1 cellular context compared by ENCODE assay signal in the genomic region with DNA sequence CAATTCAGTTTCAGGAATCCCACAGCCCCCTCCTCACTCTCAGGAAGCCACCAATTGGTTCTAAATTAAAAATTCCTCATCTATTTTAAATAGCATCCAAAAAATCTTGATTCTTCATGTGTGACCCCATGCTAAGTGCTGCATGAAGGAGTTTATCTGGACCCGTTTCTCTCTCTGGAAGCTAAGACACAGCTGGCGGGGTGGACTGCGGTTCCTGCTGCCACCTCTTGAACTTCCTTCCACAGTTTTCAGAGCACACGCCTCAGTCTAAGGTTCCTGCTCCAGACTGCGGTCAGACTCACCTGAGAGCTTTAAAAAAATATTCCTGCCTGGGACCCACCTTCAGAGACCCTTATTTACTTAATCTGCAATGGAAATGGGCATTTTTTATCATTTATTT.
TF ChIP-seq lines count a peak whose summit lies in the region.

No MANE protein-coding gene starts in this region.

TF ChIP-seq in GM23338, 12 proteins besides CTCF, POLR2A, EP300 and RAD21 (continued from another document):
- TF ChIP-seq, protein P1, sequence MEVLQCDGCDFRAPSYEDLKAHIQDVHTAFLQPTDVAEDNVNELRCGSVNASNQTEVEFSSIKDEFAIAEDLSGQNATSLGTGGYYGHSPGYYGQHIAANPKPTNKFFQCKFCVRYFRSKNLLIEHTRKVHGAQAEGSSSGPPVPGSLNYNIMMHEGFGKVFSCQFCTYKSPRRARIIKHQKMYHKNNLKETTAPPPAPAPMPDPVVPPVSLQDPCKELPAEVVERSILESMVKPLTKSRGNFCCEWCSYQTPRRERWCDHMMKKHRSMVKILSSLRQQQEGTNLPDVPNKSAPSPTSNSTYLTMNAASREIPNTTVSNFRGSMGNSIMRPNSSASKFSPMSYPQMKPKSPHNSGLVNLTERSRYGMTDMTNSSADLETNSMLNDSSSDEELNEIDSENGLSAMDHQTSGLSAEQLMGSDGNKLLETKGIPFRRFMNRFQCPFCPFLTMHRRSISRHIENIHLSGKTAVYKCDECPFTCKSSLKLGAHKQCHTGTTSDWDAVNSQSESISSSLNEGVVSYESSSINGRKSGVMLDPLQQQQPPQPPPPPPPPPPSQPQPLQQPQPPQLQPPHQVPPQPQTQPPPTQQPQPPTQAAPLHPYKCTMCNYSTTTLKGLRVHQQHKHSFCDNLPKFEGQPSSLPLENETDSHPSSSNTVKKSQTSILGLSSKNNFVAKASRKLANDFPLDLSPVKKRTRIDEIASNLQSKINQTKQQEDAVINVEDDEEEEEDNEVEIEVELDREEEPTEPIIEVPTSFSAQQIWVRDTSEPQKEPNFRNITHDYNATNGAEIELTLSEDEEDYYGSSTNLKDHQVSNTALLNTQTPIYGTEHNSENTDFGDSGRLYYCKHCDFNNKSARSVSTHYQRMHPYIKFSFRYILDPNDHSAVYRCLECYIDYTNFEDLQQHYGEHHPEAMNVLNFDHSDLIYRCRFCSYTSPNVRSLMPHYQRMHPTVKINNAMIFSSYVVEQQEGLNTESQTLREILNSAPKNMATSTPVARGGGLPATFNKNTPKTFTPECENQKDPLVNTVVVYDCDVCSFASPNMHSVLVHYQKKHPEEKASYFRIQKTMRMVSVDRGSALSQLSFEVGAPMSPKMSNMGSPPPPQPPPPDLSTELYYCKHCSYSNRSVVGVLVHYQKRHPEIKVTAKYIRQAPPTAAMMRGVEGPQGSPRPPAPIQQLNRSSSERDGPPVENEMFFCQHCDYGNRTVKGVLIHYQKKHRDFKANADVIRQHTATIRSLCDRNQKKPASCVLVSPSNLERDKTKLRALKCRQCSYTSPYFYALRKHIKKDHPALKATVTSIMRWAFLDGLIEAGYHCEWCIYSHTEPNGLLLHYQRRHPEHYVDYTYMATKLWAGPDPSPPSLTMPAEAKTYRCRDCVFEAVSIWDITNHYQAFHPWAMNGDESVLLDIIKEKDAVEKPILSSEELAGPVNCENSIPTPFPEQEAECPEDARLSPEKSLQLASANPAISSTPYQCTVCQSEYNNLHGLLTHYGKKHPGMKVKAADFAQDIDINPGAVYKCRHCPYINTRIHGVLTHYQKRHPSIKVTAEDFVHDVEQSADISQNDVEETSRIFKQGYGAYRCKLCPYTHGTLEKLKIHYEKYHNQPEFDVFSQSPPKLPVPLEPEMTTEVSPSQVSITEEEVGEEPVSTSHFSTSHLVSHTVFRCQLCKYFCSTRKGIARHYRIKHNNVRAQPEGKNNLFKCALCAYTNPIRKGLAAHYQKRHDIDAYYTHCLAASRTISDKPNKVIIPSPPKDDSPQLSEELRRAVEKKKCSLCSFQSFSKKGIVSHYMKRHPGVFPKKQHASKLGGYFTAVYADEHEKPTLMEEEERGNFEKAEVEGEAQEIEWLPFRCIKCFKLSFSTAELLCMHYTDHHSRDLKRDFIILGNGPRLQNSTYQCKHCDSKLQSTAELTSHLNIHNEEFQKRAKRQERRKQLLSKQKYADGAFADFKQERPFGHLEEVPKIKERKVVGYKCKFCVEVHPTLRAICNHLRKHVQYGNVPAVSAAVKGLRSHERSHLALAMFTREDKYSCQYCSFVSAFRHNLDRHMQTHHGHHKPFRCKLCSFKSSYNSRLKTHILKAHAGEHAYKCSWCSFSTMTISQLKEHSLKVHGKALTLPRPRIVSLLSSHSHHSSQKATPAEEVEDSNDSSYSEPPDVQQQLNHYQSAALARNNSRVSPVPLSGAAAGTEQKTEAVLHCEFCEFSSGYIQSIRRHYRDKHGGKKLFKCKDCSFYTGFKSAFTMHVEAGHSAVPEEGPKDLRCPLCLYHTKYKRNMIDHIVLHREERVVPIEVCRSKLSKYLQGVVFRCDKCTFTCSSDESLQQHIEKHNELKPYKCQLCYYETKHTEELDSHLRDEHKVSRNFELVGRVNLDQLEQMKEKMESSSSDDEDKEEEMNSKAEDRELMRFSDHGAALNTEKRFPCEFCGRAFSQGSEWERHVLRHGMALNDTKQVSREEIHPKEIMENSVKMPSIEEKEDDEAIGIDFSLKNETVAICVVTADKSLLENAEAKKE (CRISPR knock-in tag; IDR thresholded peaks at IDR 0.05): no peak
